Comparison of ENCODE assay signal across 3 cellular contexts in genomic region chr10:69655868-69656555, GRCh38.
TF ChIP-seq lines count a peak whose summit lies in the region.

No MANE protein-coding gene starts in this region.

TF ChIP-seq in HEK293, 187 proteins besides CTCF, POLR2A, EP300 and RAD21:
- TF ChIP-seq SCRT2 (tag by site-specific recombination; IDR thresholded peaks at IDR 0.05), result peak; percentile 75
- TF ChIP-seq ZNF768 (tag by site-specific recombination; IDR thresholded peaks at IDR 0.05), result no peak

TF ChIP-seq in K562, 482 proteins besides CTCF, POLR2A, EP300 and RAD21:
- TF ChIP-seq SAFB2 (IDR thresholded peaks at IDR 0.05; ENCODE audit: borderline replicate concordance, low read depth, low read length, severe bottlenecking) (no peak), PREB (CRISPR knock-in tag; IDR thresholded peaks at IDR 0.05) (no peak), NCOA4 (IDR thresholded peaks at IDR 0.05; ENCODE audit: partially characterized antibody) (no peak), ZNF639 (CRISPR knock-in tag; conservative IDR thresholded peaks at IDR 0.05 in 1 of 2, IDR thresholded peaks at IDR 0.05 in 1 of 2) (no peak), NFE2 (IDR thresholded peaks at IDR 0.05; ENCODE audit: low read depth) (0 out of 2 replicates have a peak, but pooled peaks have one; percentile 10), TAL1 (IDR thresholded peaks at IDR 0.05) (no peak), TCFL5 (CRISPR knock-in tag; conservative IDR thresholded peaks at IDR 0.05) (no peak), SUPT5H (IDR thresholded peaks at IDR 0.05) (no peak), ZNF316 (IDR thresholded peaks at IDR 0.05) (peak; percentile 75), ZNF518B (CRISPR knock-in tag; IDR thresholded peaks at IDR 0.05) (no peak), HMG20A (CRISPR knock-in tag; conservative IDR thresholded peaks at IDR 0.05) (no peak), ZNF785 (CRISPR knock-in tag; IDR thresholded peaks at IDR 0.05) (no peak), SRSF9 (IDR thresholded peaks at IDR 0.05; ENCODE audit: borderline replicate concordance, low read depth, low read length) (no peak), BACH1 (tag; IDR thresholded peaks at IDR 0.05) (no peak), ETS2 (tag; IDR thresholded peaks at IDR 0.05; ENCODE audit: borderline replicate concordance, poor library complexity, severe bottlenecking) (no peak), YBX1 (IDR thresholded peaks at IDR 0.05) (no peak), RAD51 (IDR thresholded peaks at IDR 0.05; ENCODE audit: borderline replicate concordance, low read depth) (no peak), FOXP4 (CRISPR knock-in tag; IDR thresholded peaks at IDR 0.05; ENCODE audit: borderline replicate concordance) (no peak), C11orf30 (IDR thresholded peaks at IDR 0.05; ENCODE audit: low read depth) (peak; percentile 69)

TF ChIP-seq in HepG2, 621 proteins besides CTCF, POLR2A, EP300 and RAD21:
- TF ChIP-seq ZNF142 (CRISPR knock-in tag; IDR thresholded peaks at IDR 0.05) (no peak), ZNF572 (CRISPR knock-in tag; IDR thresholded peaks at IDR 0.05) (no peak), MAFK (conservative IDR thresholded peaks at IDR 0.05 in 1 of 2, IDR thresholded peaks at IDR 0.05 in 1 of 2; ENCODE audit: low read length in 2 of 2) (peak in 1 of 2 experiments; percentile 30; a peak in 2 of 4 replicates), MAFF (IDR thresholded peaks at IDR 0.05; ENCODE audit: low read depth, low read length) (peak; percentile 20; the same call in 1 of the 2 replicates), ZNF639 (CRISPR knock-in tag; conservative IDR thresholded peaks at IDR 0.05) (no peak), JUN (CRISPR knock-in tag; IDR thresholded peaks at IDR 0.05) (no peak), ATRX (CRISPR knock-in tag; IDR thresholded peaks at IDR 0.05; ENCODE audit: borderline replicate concordance) (no peak)
